ENCODE assay signal across 9 cellular contexts in genomic region chr11:75558939-75559843, GRCh38. TPM values are rescaled to one million over a fixed set of nuclear protein-coding genes. Genes with fewer than 3 reads are reported as not detected.
A peak's percentile ranks its signal among the peaks of the same experiment; 100 is the strongest.
DNase-seq lines count a peak whose midpoint lies in the region; ATAC-seq and TF ChIP-seq lines count a peak whose summit lies in the region.
"Had no signal": no experiment of that assay in that cellular context is flagged by ENCODE, and none has a peak within 500 bp of the region (broad histone marks: within the 10 kb centered on the region; RNA-seq: fewer than 3 reads in every experiment).

No MANE protein-coding gene starts in this region.

- peak overlapping the region in 2 of 3 donors; percentile 16 to 51 for H3K4me3 ChIP-seq in breast epithelium

- DNase-seq in HS-27A (ENCODE audit: low read depth) (peak; percentile 67), breast epithelium (ENCODE audit: low spot score in 2 of 2) (no peak), left colon (peak in 1 of 2 donors; percentile 33), NAMALWA (ENCODE audit: low spot score) (no peak), NCI-H82 (lab: John Stamatoyannopoulos, UW) (no peak), NCI-H187 (lab: John Stamatoyannopoulos, UW) (no peak)
- DNase-seq: Karpas-422 had no signal

- no peak for TF ChIP-seq POLR2A in breast epithelium (IDR thresholded peaks at IDR 0.05)

- H3K4me1 ChIP-seq in breast epithelium = peaks cover 19 to 33% of the 10 kb centered on the region in 2 donors

- intact Hi-C loops in breast epithelium (cut with DNase I; ENCODE audit: low total_unique reads) (no loop called here), left colon (cut with DNase I, micrococcal nuclease) (no loop called here)

- ATAC-seq in left colon (peak; percentile 21), GM21723 (IDR thresholded peaks at IDR 0.05; ENCODE audit: unreplicated experiment) (no peak)

- H3K9me3 ChIP-seq in breast epithelium = no peaks in the 10 kb centered on the region

- peak overlapping the region; percentile 99 for H3K27ac ChIP-seq in breast epithelium
- peak overlapping the region; percentile 70 for H3K27ac ChIP-seq in temporal lobe (ENCODE audit: low read depth, low read length)

- H3K27me3 ChIP-seq in breast epithelium = no peaks in the 10 kb centered on the region

- TF ChIP-seq CTCF in breast epithelium (IDR thresholded peaks at IDR 0.05) = no peak

- no peaks in the 10 kb centered on the region for H3K36me3 ChIP-seq in breast epithelium

RNA-seq across cellular contexts. Expression of gene SERPINH1, which starts 2.9 kb away (rescaled TPM):
- total RNA-seq in breast epithelium (100 to 1,000 TPM; 168 to 264 (median 259) TPM), left colon (10 to 100 TPM; 24.0 to 41.5 TPM), temporal lobe (27.8 TPM)

RNA-seq across cellular contexts. Expression of gene GDPD5, which starts 33.5 kb away (rescaled TPM):
- total RNA-seq in breast epithelium (10 to 100 TPM; 10.5 to 25.9 (median 14.8) TPM), left colon (1 to 10 TPM; 3.3 to 4.0 TPM), temporal lobe (9.6 TPM)
